1 cellular context compared by ENCODE assay signal in genomic region chr1:16645883-16646664, GRCh38.
A peak's percentile ranks its signal among the peaks of the same experiment; 100 is the strongest.
TF ChIP-seq lines count a peak whose summit lies in the region.

No MANE protein-coding gene starts in this region.

TF ChIP-seq in K562, 482 proteins besides CTCF, POLR2A, EP300 and RAD21:
- 0 out of 2 replicates have a peak, but pooled peaks have one; percentile 8 for TF ChIP-seq RB1 (IDR thresholded peaks at IDR 0.05; ENCODE audit: low read depth)
